ENCODE assay signal across 17 cellular contexts in genomic region chr14:34911209-34912150, GRCh38. TPM values are rescaled to one million over a fixed set of nuclear protein-coding genes. Genes with fewer than 3 reads are reported as not detected.
DNase-seq lines count a peak whose midpoint lies in the region; ATAC-seq and TF ChIP-seq lines count a peak whose summit lies in the region.
"Had no signal": no experiment of that assay in that cellular context is flagged by ENCODE, and none has a peak within 500 bp of the region (broad histone marks: within the 10 kb centered on the region; RNA-seq: fewer than 3 reads in every experiment).

No MANE protein-coding gene starts in this region.

- H3K27ac ChIP-seq in OCI-LY3 (ENCODE audit: low read length), result no peak overlapping the region
- H3K27ac ChIP-seq: body of pancreas, heart left ventricle had no signal

- no peak for TF ChIP-seq CTCF in OCI-LY3 (IDR thresholded peaks at IDR 0.05; ENCODE audit: low read depth, low read length)
- no peak for TF ChIP-seq CTCF in endothelial cell (IDR thresholded peaks at IDR 0.05; ENCODE audit: unreplicated experiment)

- H3K9ac ChIP-seq in OCI-LY3 (ENCODE audit: low read length), result no peak overlapping the region

- no peaks in the 10 kb centered on the region for H3K4me1 Mint-ChIP-seq in endothelial cell (ENCODE audit: unreplicated experiment)
- H3K4me1 Mint-ChIP-seq: neural crest cell had no signal

- no peaks in the 10 kb centered on the region for H3K36me3 Mint-ChIP-seq in activated naive CD4-positive, alpha-beta T cell treated with anti-CD3 and anti-CD28 coated beads, Interleukin-2, amount 50 U/mL, for 72 hours
- H3K36me3 Mint-ChIP-seq in endothelial cell (ENCODE audit: low read depth, unreplicated experiment), result no peaks in the 10 kb centered on the region
- H3K36me3 Mint-ChIP-seq: CD8-positive, alpha-beta memory T cell had no signal

- no peak overlapping the region for H2AFZ ChIP-seq in OCI-LY3 (ENCODE audit: low read depth, low read length)

- H3K4me1 ChIP-seq in OCI-LY3 (ENCODE audit: low read length), result peaks cover 18% of the 10 kb centered on the region
- H3K4me1 ChIP-seq: body of pancreas, heart left ventricle had no signal

- H3K36me3 ChIP-seq in OCI-LY3 (replicated peaks; ENCODE audit: low read depth, low read length), result no peaks in the 10 kb centered on the region
- H3K36me3 ChIP-seq: heart left ventricle had no signal

- no peaks in the 10 kb centered on the region for H3K9me3 ChIP-seq in OCI-LY3 (ENCODE audit: insufficient read depth, low read length)
- H3K9me3 ChIP-seq: body of pancreas, heart left ventricle had no signal

- H3K79me2 ChIP-seq in OCI-LY3 (ENCODE audit: low read length), result no peaks in the 10 kb centered on the region

- H3K9me3 Mint-ChIP-seq in activated naive CD4-positive, alpha-beta T cell treated with anti-CD3 and anti-CD28 coated beads, Interleukin-2, amount 50 U/mL, for 72 hours, result no peaks in the 10 kb centered on the region
- no peaks in the 10 kb centered on the region for H3K9me3 Mint-ChIP-seq in endothelial cell (ENCODE audit: unreplicated experiment)
- H3K9me3 Mint-ChIP-seq: activated CD4-positive, alpha-beta T cell treated with anti-CD3 and anti-CD28 coated beads, Interleukin-2, amount 10 ng/mL, durations not matched to agents 24 days and 14 days; activated T-helper 2 cell treated with anti-CD3 and anti-CD28 coated beads, Interferon-gamma antibody, Interleukin-2, Interleukin-4, amounts not matched to agents 10 μg/mL and 5 μg/mL and 100 μg/mL, durations not matched to agents 14 hours and 24 hours and 36 hours; CD8-positive, alpha-beta memory T cell; neural crest cell had no signal

- H3K4me3 Mint-ChIP-seq in endothelial cell (ENCODE audit: unreplicated experiment), result no peak overlapping the region
- H3K4me3 Mint-ChIP-seq: activated CD4-positive, alpha-beta T cell treated with anti-CD3 and anti-CD28 coated beads, Interleukin-2, amount 10 ng/mL, durations not matched to agents 24 days and 14 days; CD8-positive, alpha-beta memory T cell; neural crest cell had no signal

- no peaks in the 10 kb centered on the region for H4K20me1 ChIP-seq in OCI-LY3 (ENCODE audit: insufficient read depth, low read length)

- peak overlapping the region in 1 of 2 donors; percentile 12 for H3K27ac Mint-ChIP-seq in activated naive CD4-positive, alpha-beta T cell treated with anti-CD3 and anti-CD28 coated beads, Interleukin-2, amount 50 U/mL, for 72 hours
- no peak overlapping the region for H3K27ac Mint-ChIP-seq in endothelial cell (ENCODE audit: unreplicated experiment)
- H3K27ac Mint-ChIP-seq: activated CD4-positive, alpha-beta T cell treated with anti-CD3 and anti-CD28 coated beads, Interleukin-2, amount 10 ng/mL, durations not matched to agents 24 days and 14 days; activated T-helper 2 cell treated with anti-CD3 and anti-CD28 coated beads, Interferon-gamma antibody, Interleukin-2, Interleukin-4, amounts not matched to agents 10 μg/mL and 5 μg/mL and 100 μg/mL, durations not matched to agents 14 hours and 24 hours and 36 hours had no signal

- H3K27me3 ChIP-seq in OCI-LY3 (ENCODE audit: low read depth, low read length), result peaks cover 15% of the 10 kb centered on the region; the same call in 1 of the 2 replicates
- H3K27me3 ChIP-seq: body of pancreas, heart left ventricle had no signal

- H3K4me2 ChIP-seq in OCI-LY3 (ENCODE audit: low read length), result peak overlapping the region; percentile 76

- no peaks in the 10 kb centered on the region for H3K27me3 Mint-ChIP-seq in endothelial cell (ENCODE audit: unreplicated experiment)
- H3K27me3 Mint-ChIP-seq: activated CD4-positive, alpha-beta T cell treated with anti-CD3 and anti-CD28 coated beads, Interleukin-2, amount 10 ng/mL, durations not matched to agents 24 days and 14 days; CD8-positive, alpha-beta memory T cell had no signal

- DNase-seq in GM03348 (ENCODE audit: low spot score) (peak; percentile 35), dermis blood vessel endothelial cell (peak; percentile 49), renal cortical epithelial cell (ENCODE audit: low read depth) (peak; percentile 54), endothelial cell (ENCODE audit: low spot score) (no peak)
- DNase-seq in activated CD4-positive, CD25-positive, alpha-beta regulatory T cell (lab: John Stamatoyannopoulos, UW), result no peak
- no peak for DNase-seq in activated naive CD4-positive, alpha-beta T cell treated with anti-CD3 and anti-CD28 coated beads, Interleukin-2, amount 50 U/mL, for 72 hours (ENCODE audit: low spot score in 2 of 2)
- DNase-seq: activated CD4-positive, alpha-beta T cell treated with anti-CD3 and anti-CD28 coated beads, Interleukin-2, amount 10 ng/mL, durations not matched to agents 24 days and 14 days; body of pancreas; CD8-positive, alpha-beta memory T cell; heart left ventricle; NCI-H1048; NCI-H345; T-helper 2 cell had no signal

- H3K4me3 ChIP-seq in OCI-LY3 (ENCODE audit: low read length), result 0 out of 2 replicates have a peak overlapping the region, but pooled peaks have one; percentile 61
- H3K4me3 ChIP-seq: body of pancreas, heart left ventricle had no signal

- ATAC-seq in activated naive CD4-positive, alpha-beta T cell treated with anti-CD3 and anti-CD28 coated beads, Interleukin-2, amount 50 U/mL, for 72 hours, result no peak
- ATAC-seq: body of pancreas, heart left ventricle, left lobe of liver had no signal

RNA-seq across cellular contexts. Expression of gene BAZ1A, which starts 36.3 kb away (rescaled TPM):
- total RNA-seq in dermis blood vessel endothelial cell, result 54.8 and 76.5 TPM in 2 replicates
- total RNA-seq in renal cortical epithelial cell, result 48.6 and 68.4 TPM in 2 replicates
- total RNA-seq in activated naive CD4-positive, alpha-beta T cell treated with anti-CD3 and anti-CD28 coated beads, Interleukin-2, amount 50 U/mL, for 72 hours, result 10 to 100 TPM; 61.0 to 71.7 TPM
- total RNA-seq in endothelial cell (ENCODE audit: unreplicated experiment), result 27.2 TPM

Comparison
In these comparisons a context has a peak if more than half of its experiments do, and no peak if none do; other contexts are left out.
1. DNase-seq: peak in GM03348 (single experiment), dermis blood vessel endothelial cell (single experiment) and renal cortical epithelial cell (single experiment); none in activated CD4-positive, CD25-positive, alpha-beta regulatory T cell (0 of 4), activated naive CD4-positive, alpha-beta T cell treated with anti-CD3 and anti-CD28 coated beads, Interleukin-2, amount 50 U/mL, for 72 hours (0 of 2) and endothelial cell (single experiment).